In genomic region chr3:27076815-27077630, GRCh38 we compare ENCODE assay signal across 21 cellular contexts.
"Had no signal": no experiment of that assay in that cellular context is flagged by ENCODE, and none has a peak within 500 bp of the region (broad histone marks: within the 10 kb centered on the region; RNA-seq: fewer than 3 reads in every experiment).

No MANE protein-coding gene starts in this region.

- H3K79me2 ChIP-seq: parathyroid adenoma had no signal

- H3K27me3 ChIP-seq: colonic mucosa, esophagus squamous epithelium, foreskin keratinocyte, sigmoid colon, testis, transverse colon had no signal

- H3K4me3 ChIP-seq: colonic mucosa, esophagus squamous epithelium, lower lobe of right lung, mucosa of descending colon, prostate gland, sigmoid colon, skin epidermis, testis, transverse colon had no signal

- H3K4me3 Mint-ChIP-seq: naive thymus-derived CD8-positive, alpha-beta T cell; stimulated activated naive B cell treated with anti-CD40 and anti-IgM and Interleukin-4, amounts not matched to agents 10 μg/mL and 1 μg/mL and 100 μg/mL, for 72 hours; stimulated activated naive CD8-positive, alpha-beta T cell treated with anti-CD3 and anti-CD28 coated beads, Interleukin-15, amount 100 ng/mL, for 72 hours had no signal

- H3K27ac ChIP-seq: colonic mucosa, esophagus squamous epithelium, foreskin keratinocyte, lower lobe of right lung, parathyroid adenoma, prostate gland, sigmoid colon, skin epidermis, testis, transverse colon had no signal

- H3K4me1 ChIP-seq: colonic mucosa, foreskin keratinocyte, lower lobe of right lung, parathyroid adenoma, prostate gland, sigmoid colon had no signal

- H3K27ac Mint-ChIP-seq: naive thymus-derived CD8-positive, alpha-beta T cell; stimulated activated naive B cell treated with anti-CD40 and anti-IgM and Interleukin-4, amounts not matched to agents 10 μg/mL and 1 μg/mL and 100 μg/mL, for 72 hours; stimulated activated naive CD8-positive, alpha-beta T cell treated with anti-CD3 and anti-CD28 coated beads, Interleukin-15, amount 100 ng/mL, for 72 hours had no signal

- H3K4me1 Mint-ChIP-seq: naive thymus-derived CD8-positive, alpha-beta T cell; stimulated activated naive B cell treated with anti-CD40 and anti-IgM and Interleukin-4, amounts not matched to agents 10 μg/mL and 1 μg/mL and 100 μg/mL, for 72 hours; stimulated activated naive CD8-positive, alpha-beta T cell treated with anti-CD3 and anti-CD28 coated beads, Interleukin-15, amount 100 ng/mL, for 72 hours had no signal

- ATAC-seq: foreskin keratinocyte; left colon; lower lobe of right lung; mucosa of descending colon; naive thymus-derived CD8-positive, alpha-beta T cell; stimulated activated naive B cell treated with anti-CD40 and anti-IgM and Interleukin-4, amounts not matched to agents 10 μg/mL and 1 μg/mL and 100 μg/mL, for 72 hours; stimulated activated naive CD8-positive, alpha-beta T cell treated with anti-CD3 and anti-CD28 coated beads, Interleukin-15, amount 100 ng/mL, for 72 hours had no signal

- H3K36me3 Mint-ChIP-seq: naive thymus-derived CD8-positive, alpha-beta T cell; stimulated activated naive B cell treated with anti-CD40 and anti-IgM and Interleukin-4, amounts not matched to agents 10 μg/mL and 1 μg/mL and 100 μg/mL, for 72 hours had no signal

- H3K36me3 ChIP-seq: colonic mucosa, esophagus squamous epithelium, lower lobe of right lung, prostate gland, sigmoid colon, transverse colon had no signal

- H3K9me3 Mint-ChIP-seq: naive thymus-derived CD8-positive, alpha-beta T cell; stimulated activated naive B cell treated with anti-CD40 and anti-IgM and Interleukin-4, amounts not matched to agents 10 μg/mL and 1 μg/mL and 100 μg/mL, for 72 hours had no signal

- DNase-seq: caudate nucleus; colonic mucosa; dermis blood vessel endothelial cell; esophagus squamous epithelium; foreskin keratinocyte; left colon; lower lobe of right lung; mesenchymal stem cell; mucosa of descending colon; naive thymus-derived CD8-positive, alpha-beta T cell; occipital lobe; sigmoid colon; stimulated activated CD4-positive, alpha-beta T cell treated with anti-CD3 and anti-CD28 coated beads, Interleukin-2, amount 100 ng/mL, for 24 hours; stimulated activated CD4-positive, alpha-beta T cell treated with anti-CD3 and anti-CD28 coated beads, Interleukin-4, amount 100 ng/mL, for 4 hours; stimulated activated naive B cell treated with anti-CD40 and anti-IgM and Interleukin-4, amounts not matched to agents 10 μg/mL and 1 μg/mL and 100 μg/mL, for 72 hours; stimulated activated naive CD8-positive, alpha-beta T cell treated with anti-CD3 and anti-CD28 coated beads, Interleukin-15, amount 100 ng/mL, for 72 hours; testis; transverse colon had no signal

- H2AFZ ChIP-seq: parathyroid adenoma had no signal
